ENCODE assay signal across 20 cellular contexts in genomic region chr22:35910013-35910860, GRCh38.
A peak's percentile ranks its signal among the peaks of the same experiment; 100 is the strongest.
DNase-seq lines count a peak whose midpoint lies in the region; ATAC-seq and TF ChIP-seq lines count a peak whose summit lies in the region.
"Had no signal": no experiment of that assay in that cellular context is flagged by ENCODE, and none has a peak within 500 bp of the region (broad histone marks: within the 10 kb centered on the region; RNA-seq: fewer than 3 reads in every experiment).

No MANE protein-coding gene starts in this region.

- H3K9me3 ChIP-seq in neural progenitor cell (ENCODE audit: low read depth), result no peaks in the 10 kb centered on the region
- H3K9me3 ChIP-seq: spleen, thoracic aorta had no signal

- H3K4me1 Mint-ChIP-seq in neural progenitor cell, result peaks cover 39% of the 10 kb centered on the region

- TF ChIP-seq CTCF in fibroblast of the aortic adventitia (IDR thresholded peaks at IDR 0.05; ENCODE audit: insufficient read depth, low read length) (no peak), neural progenitor cell (IDR thresholded peaks at IDR 0.05) (no peak)

- no peak overlapping the region for H3K4me3 Mint-ChIP-seq in neural progenitor cell
- H3K4me3 Mint-ChIP-seq: activated naive CD8-positive, alpha-beta T cell treated with anti-CD3 and anti-CD28 coated beads, Interleukin-2, amount 10 ng/mL, durations not matched to agents 7 days and 5 days had no signal

- H3K27ac ChIP-seq in neural progenitor cell, result peak overlapping the region; percentile 11
- H3K27ac ChIP-seq: parathyroid adenoma, spleen, thoracic aorta had no signal

- H3K79me2 ChIP-seq in neural progenitor cell (ENCODE audit: low read depth), result peaks cover 91% of the 10 kb centered on the region

- H3K4me3 ChIP-seq in fibroblast of the aortic adventitia (ENCODE audit: low read depth, low read length) (no peak overlapping the region), neural progenitor cell (no peak overlapping the region)
- H3K4me3 ChIP-seq: spleen, thoracic aorta had no signal

- no peak overlapping the region for H3K9ac ChIP-seq in neural progenitor cell
- H3K9ac ChIP-seq: parathyroid adenoma had no signal

- no peaks in the 10 kb centered on the region for H3K27me3 Mint-ChIP-seq in neural progenitor cell (ENCODE audit: insufficient read depth, low read depth)

- peaks cover 33% of the 10 kb centered on the region for H3K4me1 ChIP-seq in neural progenitor cell

- no peaks in the 10 kb centered on the region for H3K9me3 Mint-ChIP-seq in neural progenitor cell
- H3K9me3 Mint-ChIP-seq: activated naive CD8-positive, alpha-beta T cell treated with anti-CD3 and anti-CD28 coated beads, Interleukin-2, amount 10 ng/mL, durations not matched to agents 7 days and 5 days had no signal

- H3K27me3 ChIP-seq in neural progenitor cell, result no peaks in the 10 kb centered on the region

- H3K36me3 Mint-ChIP-seq in neural progenitor cell, result no peaks in the 10 kb centered on the region
- H3K36me3 Mint-ChIP-seq: activated naive CD8-positive, alpha-beta T cell treated with anti-CD3 and anti-CD28 coated beads, Interleukin-2, amount 10 ng/mL, durations not matched to agents 7 days and 5 days had no signal

- H4K20me1 ChIP-seq in neural progenitor cell (ENCODE audit: low read depth), result peaks cover 37% of the 10 kb centered on the region

- H3K4me2 ChIP-seq in neural progenitor cell, result peak overlapping the region; percentile 48

- H3F3A ChIP-seq in neural progenitor cell (ENCODE audit: low read depth), result peaks cover 18% of the 10 kb centered on the region

- no peak for ATAC-seq in GM21576 (IDR thresholded peaks at IDR 0.05; ENCODE audit: unreplicated experiment)
- ATAC-seq in GM21367 (IDR thresholded peaks at IDR 0.05; ENCODE audit: unreplicated experiment), result no peak
- ATAC-seq: left lobe of liver had no signal

- H3K27ac Mint-ChIP-seq in neural progenitor cell, result no peak overlapping the region
- H3K27ac Mint-ChIP-seq: activated naive CD8-positive, alpha-beta T cell treated with anti-CD3 and anti-CD28 coated beads, Interleukin-2, amount 10 ng/mL, durations not matched to agents 7 days and 5 days had no signal

- DNase-seq in EL, result peak; percentile 34
- peak; percentile 24 for DNase-seq in RKO (ENCODE audit: low spot score)
- peak; percentile 53 for DNase-seq in fibroblast of the aortic adventitia (ENCODE audit: low read depth)
- DNase-seq in neural progenitor cell (ENCODE audit: low spot score), result peak; percentile 50
- DNase-seq in C1 segment of cervical spinal cord (lab: John Stamatoyannopoulos, UW), result no peak
- DNase-seq in SKM-1 (lab: John Stamatoyannopoulos, UW; ENCODE audit: unreplicated experiment), result no peak
- DNase-seq: activated CD4-positive, CD25-positive, alpha-beta regulatory T cell; activated CD8-positive, alpha-beta memory T cell treated with anti-CD3 and anti-CD28 coated beads for 24 hours; activated naive CD8-positive, alpha-beta T cell treated with anti-CD3 and anti-CD28 coated beads, Interleukin-2, amount 10 ng/mL, durations not matched to agents 7 days and 5 days; Calu3; effector CD4-positive, alpha-beta T cell; NCI-H1694; NCI-H345; SIG-M5; spleen had no signal

- H3K36me3 ChIP-seq in neural progenitor cell, result no peaks in the 10 kb centered on the region
- H3K36me3 ChIP-seq: spleen, thoracic aorta had no signal

- H2AFZ ChIP-seq in neural progenitor cell (replicated peaks), result no peak overlapping the region
- H2AFZ ChIP-seq: parathyroid adenoma had no signal

Comparison
In these comparisons a context has a peak if more than half of its experiments do, and no peak if none do; other contexts are left out.
1. DNase-seq: peak in EL (single experiment), RKO (single experiment), fibroblast of the aortic adventitia (single experiment) and neural progenitor cell (single experiment); none in C1 segment of cervical spinal cord (0 of 14) and SKM-1 (single experiment).